ENCODE assay signal across 8 cellular contexts in genomic region chr1:119712342-119713038, GRCh38. TPM values are rescaled to one million over a fixed set of nuclear protein-coding genes. Genes with fewer than 3 reads are reported as not detected.
A peak's percentile ranks its signal among the peaks of the same experiment; 100 is the strongest.
DNase-seq lines count a peak whose midpoint lies in the region; ATAC-seq, FAIRE-seq and TF ChIP-seq lines count a peak whose summit lies in the region.

No MANE protein-coding gene starts in this region.

- TF ChIP-seq RAD21 in GM12878 (IDR thresholded peaks at IDR 0.05; ENCODE audit: insufficient read depth, low read depth, low read length): no peak

- no peaks in the 10 kb centered on the region for H4K20me1 ChIP-seq in GM12878 (ENCODE audit: control insufficient read depth, insufficient read depth)

- no TSS peak for BruUV-seq in GM12878 (replicated peaks; lab: Mats Ljungman, UMichigan)

- no peak for FAIRE-seq in GM12878 (lab: Jason Lieb, UNC)

- ATAC-seq in GM12878 (peak; percentile 75), GM18858 (IDR thresholded peaks at IDR 0.05; ENCODE audit: unreplicated experiment) (no peak)

- no peak for TF ChIP-seq CTCF in GM12878 (IDR thresholded peaks at IDR 0.05 in 2 of 3, conservative IDR thresholded peaks at IDR 0.05 in 1 of 3; ENCODE audit: control insufficient read depth in 2 of 3, extremely low read depth in 1 of 3, insufficient read depth in 1 of 3, low read depth in 3 of 3, low read length in 3 of 3)

- H2AFZ ChIP-seq in GM12878 (ENCODE audit: control insufficient read depth, low read depth, low read length): peak overlapping the region; percentile 78

- CTCF ChIA-PET in GM12878 (lab: Yijun Ruan, JAX): no interaction called here

- peak overlapping the region; percentile 80 for H3K4me3 ChIP-seq in GM12878
- peak overlapping the region; percentile 98 for H3K4me3 ChIP-seq in iPS-18c (ENCODE audit: insufficient read depth, low read depth, low read length)
- peak overlapping the region; percentile 73 for H3K4me3 ChIP-seq in skeletal muscle satellite cell (ENCODE audit: low read length)

- RAD21 ChIA-PET in GM12878 (lab: Charles Lee; ENCODE audit: unreplicated experiment): no interaction called here

- in situ Hi-C loops in GM12878 (cut with MboI): no loop called here

- SMC1A ChIA-PET in GM12878 (lab: Charles Lee; ENCODE audit: uncharacterized antibody, unreplicated experiment): no interaction called here

- POLR2A ChIA-PET in GM12878 (lab: Charles Lee): no interaction called here

- no peak overlapping the region for H3K27ac ChIP-seq in GM12878 (ENCODE audit: control insufficient read depth, insufficient read depth)

- TF ChIP-seq POLR2A in GM19099 (IDR thresholded peaks at IDR 0.05; ENCODE audit: extremely low read depth, insufficient read length, low read depth) (peak; percentile 41), GM12878 (IDR thresholded peaks at IDR 0.05; ENCODE audit: low read depth, low read length) (peak; percentile 67)

- H3K4me2 ChIP-seq in GM12878 (ENCODE audit: control insufficient read depth, insufficient read depth) (peak overlapping the region; percentile 67), skeletal muscle satellite cell (ENCODE audit: low read length) (peak overlapping the region; percentile 90)

- peak overlapping the region; percentile 49; the same call in 1 of the 2 replicates for H3K9ac ChIP-seq in GM12878 (ENCODE audit: control insufficient read depth, insufficient read depth, low read length)
- peak overlapping the region; percentile 59 for H3K9ac ChIP-seq in skeletal muscle satellite cell (ENCODE audit: low read depth, low read length)

- H3K9me3 ChIP-seq in GM12878 (replicated peaks; ENCODE audit: control insufficient read depth, insufficient read depth, low read length): peaks cover 3% of the 10 kb centered on the region; the same call in 1 of the 3 replicates
- no peaks in the 10 kb centered on the region for H3K9me3 ChIP-seq in iPS-18c (ENCODE audit: control insufficient read depth, insufficient read depth, low read length)
- no peaks in the 10 kb centered on the region for H3K9me3 ChIP-seq in skeletal muscle satellite cell (replicated peaks; ENCODE audit: low read length)

- H3K4me1 ChIP-seq in GM12878 (ENCODE audit: control insufficient read depth, insufficient read depth, low read length) (no peaks in the 10 kb centered on the region), skeletal muscle satellite cell (ENCODE audit: control insufficient read depth, insufficient read depth, low read length) (peaks cover 16% of the 10 kb centered on the region)

- intact Hi-C loops in GM12878 (cut with micrococcal nuclease; ENCODE audit: unreplicated experiment): no loop called here

- TF ChIP-seq EP300 in GM12878 (IDR thresholded peaks at IDR 0.05; ENCODE audit: borderline replicate concordance in 1 of 2, control insufficient read depth in 1 of 2, low read depth in 2 of 2, low read length in 2 of 2): no peak

- H3K79me2 ChIP-seq in GM12878 (ENCODE audit: control insufficient read depth, insufficient read depth, low read length): no peaks in the 10 kb centered on the region; the same call in none of the 2 replicates

- DNase-seq in AG08396 (ENCODE audit: low spot score): peak; percentile 88
- DNase-seq in M059J (ENCODE audit: low read depth): peak; percentile 45
- DNase-seq in SIG-M5 (lab: John Stamatoyannopoulos, UW): peak; percentile 30
- no peak for DNase-seq in GM12878 (ENCODE audit: low read depth, low spot score)

- H3K36me3 ChIP-seq in GM12878 (ENCODE audit: control insufficient read depth in 2 of 2, insufficient read depth in 2 of 2, low read length in 1 of 2): no peaks in the 10 kb centered on the region
- H3K36me3 ChIP-seq in skeletal muscle satellite cell (ENCODE audit: insufficient read depth, low read length): no peaks in the 10 kb centered on the region

- H3K27me3 ChIP-seq in GM12878 (replicated peaks in 1 of 2; ENCODE audit: control insufficient read depth in 2 of 2, insufficient read depth in 2 of 2, low read length in 1 of 2) (peaks cover 0 to 2% of the 10 kb centered on the region in 2 experiments; a peak in 3 of 4 replicates), skeletal muscle satellite cell (ENCODE audit: control insufficient read depth, insufficient read depth, low read length) (peaks cover 21% of the 10 kb centered on the region)

- 3% methylated on average over 50 of the region's 51 CpGs for WGBS in GM12878 (ENCODE audit: insufficient coverage, insufficient replicate concordance, low lambda C conversion rate, missing lambda C conversion rate)

TF ChIP-seq in GM12878, 131 proteins besides CTCF, POLR2A, EP300 and RAD21 (continues in another document):
- no peak for TF ChIP-seq CUX1 (IDR thresholded peaks at IDR 0.05; ENCODE audit: insufficient replicate concordance, low read depth, low read length)
- TF ChIP-seq EZH2 (IDR thresholded peaks at IDR 0.05; ENCODE audit: borderline replicate concordance, control insufficient read depth, low read depth, low read length): no peak

RNA-seq across cellular contexts. Expression of gene PHGDH, which starts 0.8 kb away (rescaled TPM):
- total RNA-seq in M059J (2014; rRNA removed; shearing (Covaris generic)): 35.5 and 52.1 TPM in 2 replicates
- 1.6 and 3.4 TPM in 2 replicates for total RNA-seq in GM12878 (2013; cell fraction: nucleolus; rRNA removed)
- total RNA-seq in GM12878 (2014; rRNA removed) (27.8 and 29.0 TPM in 2 replicates), GM12878 (2014; rRNA removed; fragmentation: Illumina TruSeq; extraction: Trizol) (16.2 and 18.6 TPM in 2 replicates), GM12878 (2021) (33.5 and 40.8 TPM in 2 replicates)
- polyA plus RNA-seq in GM12878 (2011; ENCODE audit: low read depth): 18.2 TPM
- polyA plus RNA-seq in GM12878 (2011; rRNA removed) (10.6 and 18.0 TPM in 2 replicates), GM12878 (2014; fragmentation: Illumina TruSeq; extraction: Trizol) (22.7 and 28.0 TPM in 2 replicates), GM12878 (2014; fragmentation: Nextera tagmentation; extraction: Ambion mirVana) (1 to 10 TPM; 3.9 to 7.2 TPM), GM12878 (2014; rRNA removed) (30.1 and 37.2 TPM in 2 replicates), GM12878 (2016; fragmentation: Nextera tagmentation; extraction: Ambion mirVana) (10 to 100 TPM; 43.4 to 47.8 TPM)
- 18.4 and 23.8 TPM in 2 replicates for polyA plus RNA-seq in GM12878 (2011; cell fraction: cytosol; rRNA removed)
- 18.4 and 25.0 TPM in 2 replicates for polyA plus RNA-seq in GM12878 (2011; cell fraction: nucleus; rRNA removed)
- polyA plus RNA-seq in GM12878 (2012): 38.2 and 40.5 TPM in 2 replicates
- polyA minus RNA-seq in GM12878 (2011; rRNA and poly(A)+ RNA removed): 18.4 and 22.5 TPM in 2 replicates
- polyA minus RNA-seq in GM12878 (2011; cell fraction: cytosol; rRNA and poly(A)+ RNA removed): 15.8 and 16.4 TPM in 2 replicates
- 7.7 and 18.0 TPM in 2 replicates for polyA minus RNA-seq in GM12878 (2011; cell fraction: nucleus; rRNA and poly(A)+ RNA removed)
- total RNA-seq in skeletal muscle satellite cell (2012; rRNA removed): 56.8 and 80.1 TPM in 2 replicates

RNA-seq across cellular contexts. Expression of gene HMGCS2, which starts 56.2 kb away (rescaled TPM):
- total RNA-seq in M059J (2014; rRNA removed; shearing (Covaris generic)): not detected in 2 replicates
- total RNA-seq in GM12878 (2013; cell fraction: nucleolus; rRNA removed): not detected in 2 replicates
- total RNA-seq in GM12878 (2014; rRNA removed) (not detected in 2 replicates), GM12878 (2014; rRNA removed; fragmentation: Illumina TruSeq; extraction: Trizol) (not detected in 2 replicates), GM12878 (2021) (0.43 and 0.49 TPM in 2 replicates)
- polyA plus RNA-seq in GM12878 (2011; ENCODE audit: low read depth): not detected
- polyA plus RNA-seq in GM12878 (2011; rRNA removed) (not detected in 2 replicates), GM12878 (2014; fragmentation: Illumina TruSeq; extraction: Trizol) (not detected in 2 replicates), GM12878 (2014; fragmentation: Nextera tagmentation; extraction: Ambion mirVana) (not detected), GM12878 (2014; rRNA removed) (not detected in 2 replicates), GM12878 (2016; fragmentation: Nextera tagmentation; extraction: Ambion mirVana) (not detected)
- polyA plus RNA-seq in GM12878 (2011; cell fraction: cytosol; rRNA removed): not detected in 2 replicates
- not detected in 2 replicates for polyA plus RNA-seq in GM12878 (2011; cell fraction: nucleus; rRNA removed)
- polyA plus RNA-seq in GM12878 (2012): not detected in 2 replicates
- polyA minus RNA-seq in GM12878 (2011; rRNA and poly(A)+ RNA removed): not detected in 2 replicates
- polyA minus RNA-seq in GM12878 (2011; cell fraction: cytosol; rRNA and poly(A)+ RNA removed): not detected in 2 replicates
- not detected in 2 replicates for polyA minus RNA-seq in GM12878 (2011; cell fraction: nucleus; rRNA and poly(A)+ RNA removed)
- not detected in 2 replicates for total RNA-seq in skeletal muscle satellite cell (2012; rRNA removed)
